Comparison of ENCODE assay signal across 31 cellular contexts in genomic region chr14:68753696-68754095, GRCh38. TPM values are rescaled to one million over a fixed set of nuclear protein-coding genes. Genes with fewer than 3 reads are reported as not detected.
DNase-seq lines count a peak whose midpoint lies in the region; ATAC-seq, FAIRE-seq and TF ChIP-seq lines count a peak whose summit lies in the region.
"Had no signal": no experiment of that assay in that cellular context is flagged by ENCODE, and none has a peak within 500 bp of the region (broad histone marks: within the 10 kb centered on the region; RNA-seq: fewer than 3 reads in every experiment).

No MANE protein-coding gene starts in this region.

- no peaks in the 10 kb centered on the region for H3K36me3 Mint-ChIP-seq in mesothelial cell of epicardium
- H3K36me3 Mint-ChIP-seq: activated naive CD8-positive, alpha-beta T cell treated with anti-CD3 and anti-CD28 coated beads, Interleukin-2, amount 10 ng/mL, durations not matched to agents 7 days and 5 days; CD8-positive, alpha-beta T cell had no signal

- DNase-seq in AG09319 (ENCODE audit: extremely low read depth, low read depth), result peak; percentile 18
- peak; percentile 20 for DNase-seq in HCEC 1CT
- no peak for DNase-seq in mesothelial cell of epicardium (ENCODE audit: low spot score in 2 of 2, unreplicated experiment in 2 of 2)
- DNase-seq in anterior cingulate cortex (lab: John Stamatoyannopoulos, UW), result no peak
- DNase-seq in T-helper 9 cell, result no peak
- DNase-seq: ACHN; activated B cell treated with CpG ODN at 0.5 μM for 24 hours; activated CD4-positive, alpha-beta T cell treated with anti-CD3 and anti-CD28 coated beads, Interleukin-2, amount 50 U/mL, for 4 hours; activated naive CD8-positive, alpha-beta T cell treated with anti-CD3 and anti-CD28 coated beads, Interleukin-2, amount 10 ng/mL, durations not matched to agents 7 days and 5 days; brain microvascular endothelial cell; CD8-positive, alpha-beta T cell; effector memory CD4-positive, alpha-beta T cell; head of caudate nucleus; Karpas-422; NCI-H187; NCI-H2171 treated with DMSO at 0.1 percent for 48 hours; NCI-H524; NK-92 treated with Interleukin-12 subunit alpha and Interleukin-12 subunit beta, amount 100 ng/mL, for 24 hours; psoas muscle; SHP77 treated with DMSO at 0.1 percent for 48 hours; SW 1271; upper lobe of right lung had no signal

- peak overlapping the region; percentile 89 for H3K27ac Mint-ChIP-seq in mesothelial cell of epicardium
- H3K27ac Mint-ChIP-seq: activated B cell treated with CpG ODN at 0.5 μM for 24 hours; activated naive CD8-positive, alpha-beta T cell treated with anti-CD3 and anti-CD28 coated beads, Interleukin-2, amount 10 ng/mL, durations not matched to agents 7 days and 5 days; CD8-positive, alpha-beta T cell had no signal

- FAIRE-seq in endometrium (lab: Jason Lieb, UNC), result peak; percentile 69
- FAIRE-seq: colon, G401.6, GM18507, H54 had no signal

- TF ChIP-seq CTCF in AG09319 (IDR thresholded peaks at IDR 0.05; ENCODE audit: low read depth, low read length), result no peak
- TF ChIP-seq CTCF in mesothelial cell of epicardium (IDR thresholded peaks at IDR 0.05; ENCODE audit: unreplicated experiment), result no peak

- H3K9me3 Mint-ChIP-seq in mesothelial cell of epicardium, result no peaks in the 10 kb centered on the region
- H3K9me3 Mint-ChIP-seq: activated B cell treated with CpG ODN at 0.5 μM for 24 hours; activated naive CD8-positive, alpha-beta T cell treated with anti-CD3 and anti-CD28 coated beads, Interleukin-2, amount 10 ng/mL, durations not matched to agents 7 days and 5 days; CD8-positive, alpha-beta T cell had no signal

- no peaks in the 10 kb centered on the region for H3K27me3 Mint-ChIP-seq in mesothelial cell of epicardium (ENCODE audit: low read depth)
- H3K27me3 Mint-ChIP-seq: activated B cell treated with CpG ODN at 0.5 μM for 24 hours had no signal

- ATAC-seq in GM21737 (IDR thresholded peaks at IDR 0.05; ENCODE audit: unreplicated experiment), result no peak
- no peak for ATAC-seq in GM19467 (IDR thresholded peaks at IDR 0.05; ENCODE audit: unreplicated experiment)
- ATAC-seq: CD8-positive, alpha-beta T cell; esophagus mucosa; Panc1; psoas muscle; upper lobe of right lung had no signal

- peaks cover 79% of the 10 kb centered on the region for H3K4me1 Mint-ChIP-seq in mesothelial cell of epicardium

- no peak overlapping the region for H3K4me3 Mint-ChIP-seq in mesothelial cell of epicardium
- H3K4me3 Mint-ChIP-seq: activated B cell treated with CpG ODN at 0.5 μM for 24 hours; activated naive CD8-positive, alpha-beta T cell treated with anti-CD3 and anti-CD28 coated beads, Interleukin-2, amount 10 ng/mL, durations not matched to agents 7 days and 5 days; CD8-positive, alpha-beta T cell had no signal

RNA-seq across cellular contexts. Expression of gene ZFP36L1, which starts 39.2 kb away (rescaled TPM):
- total RNA-seq in mesothelial cell of epicardium, result 377 to 390 TPM (median 382 TPM) in 3 replicates

Comparison
In these comparisons a context has a peak if more than half of its experiments do, and no peak if none do; other contexts are left out.
1. DNase-seq: peak in AG09319 (single experiment) and HCEC 1CT (single experiment); none in mesothelial cell of epicardium (0 of 2), anterior cingulate cortex (0 of 58) and T-helper 9 cell (single experiment).